16 cellular contexts compared by ENCODE assay signal in genomic region chr3:16820485-16820884, GRCh38.
DNase-seq lines count a peak whose midpoint lies in the region; ATAC-seq and TF ChIP-seq lines count a peak whose summit lies in the region.
"Had no signal": no experiment of that assay in that cellular context is flagged by ENCODE, and none has a peak within 500 bp of the region (broad histone marks: within the 10 kb centered on the region; RNA-seq: fewer than 3 reads in every experiment).

No MANE protein-coding gene starts in this region.

- ATAC-seq in activated CD4-positive, alpha-beta T cell treated with anti-CD3 and anti-CD28 coated beads for 36 hours: peak; percentile 37
- ATAC-seq in HG02610 (IDR thresholded peaks at IDR 0.05; ENCODE audit: unreplicated experiment): peak; percentile 44
- ATAC-seq: CD8-positive, alpha-beta T cell; HCT116 had no signal

- no peaks in the 10 kb centered on the region for H3K27me3 Mint-ChIP-seq in activated CD4-positive, alpha-beta T cell treated with anti-CD3 and anti-CD28 coated beads for 36 hours
- H3K27me3 Mint-ChIP-seq in activated CD4-positive, alpha-beta T cell treated with anti-CD3 and anti-CD28 coated beads, Interleukin-2, amount 10 ng/mL, durations not matched to agents 24 days and 14 days: peaks cover 25% of the 10 kb centered on the region

- POLR2A ChIA-PET in activated CD4-positive, alpha-beta T cell treated with anti-CD3 and anti-CD28 coated beads for 36 hours (lab: Charles Lee): no interaction called here

- DNase-seq in activated CD4-positive, alpha-beta T cell treated with anti-CD3 and anti-CD28 coated beads for 36 hours: no peak
- no peak for DNase-seq in activated CD4-positive, alpha-beta T cell treated with anti-CD3 and anti-CD28 coated beads, Interleukin-2, amount 10 ng/mL, durations not matched to agents 24 days and 14 days
- DNase-seq in GM06990 (ENCODE audit: extremely low read depth, insufficient read length) (peak; percentile 34), esophagus muscularis mucosa (ENCODE audit: extremely low spot score) (peak; percentile 26), D341Med (ENCODE audit: low spot score) (no peak), cardiac septum (ENCODE audit: low spot score) (no peak), DMS53 treated with DMSO at 0.1 percent for 48 hours (lab: John Stamatoyannopoulos, UW; ENCODE audit: unreplicated experiment) (no peak)
- DNase-seq: CD8-positive, alpha-beta T cell; COR-L47; DMS53; GM23248 had no signal

- H3K27me3 ChIP-seq in GM06990 (replicated peaks; ENCODE audit: control insufficient read depth, insufficient read depth, low read length): no peaks in the 10 kb centered on the region
- no peaks in the 10 kb centered on the region for H3K27me3 ChIP-seq in esophagus muscularis mucosa

- TF ChIP-seq EP300 in esophagus muscularis mucosa (IDR thresholded peaks at IDR 0.05): no peak

- H3K4me3 Mint-ChIP-seq in activated CD4-positive, alpha-beta T cell treated with anti-CD3 and anti-CD28 coated beads for 36 hours: no peak overlapping the region
- no peak overlapping the region for H3K4me3 Mint-ChIP-seq in activated CD4-positive, alpha-beta T cell treated with anti-CD3 and anti-CD28 coated beads, Interleukin-2, amount 10 ng/mL, durations not matched to agents 24 days and 14 days
- H3K4me3 Mint-ChIP-seq: CD14-positive monocyte; CD8-positive, alpha-beta T cell had no signal

- H3K9me3 ChIP-seq in esophagus muscularis mucosa: no peaks in the 10 kb centered on the region

- intact Hi-C loops in activated CD4-positive, alpha-beta T cell treated with anti-CD3 and anti-CD28 coated beads for 36 hours (cut with DNase I, micrococcal nuclease): no loop called here
- intact Hi-C loops in activated CD4-positive, alpha-beta T cell treated with anti-CD3 and anti-CD28 coated beads, Interleukin-2, amount 10 ng/mL, durations not matched to agents 24 days and 14 days (cut with micrococcal nuclease): loop anchor here (5.0 to 10.0 kb wide), 2 partner anchors 227 to 334 kb away; no protein-coding TSS in a partner anchor
- intact Hi-C loops in esophagus muscularis mucosa (cut with DNase I): no loop called here
- intact Hi-C loops in cardiac septum (cut with DNase I): no loop called here

- H3K4me3 ChIP-seq in GM06990 (replicated peaks; ENCODE audit: low read depth, low read length) (no peak overlapping the region), esophagus muscularis mucosa (no peak overlapping the region)
- H3K4me3 ChIP-seq: GM23248 had no signal

- H3K4me1 ChIP-seq in esophagus muscularis mucosa: no peaks in the 10 kb centered on the region

- H3K4me1 Mint-ChIP-seq in activated CD4-positive, alpha-beta T cell treated with anti-CD3 and anti-CD28 coated beads for 36 hours: peaks cover 25% of the 10 kb centered on the region
- H3K4me1 Mint-ChIP-seq in activated CD4-positive, alpha-beta T cell treated with anti-CD3 and anti-CD28 coated beads, Interleukin-2, amount 10 ng/mL, durations not matched to agents 24 days and 14 days: peaks cover 23% of the 10 kb centered on the region

- no peaks in the 10 kb centered on the region for H3K9me3 Mint-ChIP-seq in activated CD4-positive, alpha-beta T cell treated with anti-CD3 and anti-CD28 coated beads for 36 hours (ENCODE audit: low read depth)
- H3K9me3 Mint-ChIP-seq in activated CD4-positive, alpha-beta T cell treated with anti-CD3 and anti-CD28 coated beads, Interleukin-2, amount 10 ng/mL, durations not matched to agents 24 days and 14 days: peaks cover 13% of the 10 kb centered on the region
- H3K9me3 Mint-ChIP-seq: CD8-positive, alpha-beta T cell had no signal

- H3K27ac ChIP-seq in esophagus muscularis mucosa (replicated peaks in 1 of 4): no peak overlapping the region
- H3K27ac ChIP-seq: 22Rv1, GM23248, HL-60 had no signal

- H3K36me3 ChIP-seq in GM06990 (ENCODE audit: control insufficient read depth, insufficient read depth, low read length) (no peaks in the 10 kb centered on the region), esophagus muscularis mucosa (no peaks in the 10 kb centered on the region)

- no peak for TF ChIP-seq POLR2A in esophagus muscularis mucosa (IDR thresholded peaks at IDR 0.05; ENCODE audit: low read depth)

- no peak overlapping the region for H3K27ac Mint-ChIP-seq in activated CD4-positive, alpha-beta T cell treated with anti-CD3 and anti-CD28 coated beads for 36 hours
- no peak overlapping the region for H3K27ac Mint-ChIP-seq in activated CD4-positive, alpha-beta T cell treated with anti-CD3 and anti-CD28 coated beads, Interleukin-2, amount 10 ng/mL, durations not matched to agents 24 days and 14 days
- H3K27ac Mint-ChIP-seq: CD8-positive, alpha-beta T cell had no signal

- TF ChIP-seq CTCF in GM06990 (IDR thresholded peaks at IDR 0.05; ENCODE audit: insufficient read depth, low read length, poor library complexity, severe bottlenecking) (no peak), esophagus muscularis mucosa (IDR thresholded peaks at IDR 0.05) (no peak)

- no peaks in the 10 kb centered on the region for H3K36me3 Mint-ChIP-seq in activated CD4-positive, alpha-beta T cell treated with anti-CD3 and anti-CD28 coated beads for 36 hours (ENCODE audit: low read depth)
- no peaks in the 10 kb centered on the region for H3K36me3 Mint-ChIP-seq in activated CD4-positive, alpha-beta T cell treated with anti-CD3 and anti-CD28 coated beads, Interleukin-2, amount 10 ng/mL, durations not matched to agents 24 days and 14 days (ENCODE audit: low read depth)
- H3K36me3 Mint-ChIP-seq: CD14-positive monocyte; CD8-positive, alpha-beta T cell had no signal

- CTCF ChIA-PET in activated CD4-positive, alpha-beta T cell treated with anti-CD3 and anti-CD28 coated beads for 36 hours (lab: Charles Lee): interaction anchor here (1.0 to 1.6 kb wide), 5 partner anchors 22 to 331 kb away, joined by 3 to 6 read pairs (median 3); no protein-coding TSS in a partner anchor

Comparison
In these comparisons a context has a peak if more than half of its experiments do, and no peak if none do; other contexts are left out.
1. DNase-seq: peak in GM06990 (single experiment) and esophagus muscularis mucosa (single experiment); none in activated CD4-positive, alpha-beta T cell treated with anti-CD3 and anti-CD28 coated beads for 36 hours (single experiment), activated CD4-positive, alpha-beta T cell treated with anti-CD3 and anti-CD28 coated beads, Interleukin-2, amount 10 ng/mL, durations not matched to agents 24 days and 14 days (single experiment), D341Med (single experiment), cardiac septum (single experiment) and DMS53 treated with DMSO at 0.1 percent for 48 hours (single experiment).